8 cellular contexts compared by ENCODE assay signal in the genomic region with DNA sequence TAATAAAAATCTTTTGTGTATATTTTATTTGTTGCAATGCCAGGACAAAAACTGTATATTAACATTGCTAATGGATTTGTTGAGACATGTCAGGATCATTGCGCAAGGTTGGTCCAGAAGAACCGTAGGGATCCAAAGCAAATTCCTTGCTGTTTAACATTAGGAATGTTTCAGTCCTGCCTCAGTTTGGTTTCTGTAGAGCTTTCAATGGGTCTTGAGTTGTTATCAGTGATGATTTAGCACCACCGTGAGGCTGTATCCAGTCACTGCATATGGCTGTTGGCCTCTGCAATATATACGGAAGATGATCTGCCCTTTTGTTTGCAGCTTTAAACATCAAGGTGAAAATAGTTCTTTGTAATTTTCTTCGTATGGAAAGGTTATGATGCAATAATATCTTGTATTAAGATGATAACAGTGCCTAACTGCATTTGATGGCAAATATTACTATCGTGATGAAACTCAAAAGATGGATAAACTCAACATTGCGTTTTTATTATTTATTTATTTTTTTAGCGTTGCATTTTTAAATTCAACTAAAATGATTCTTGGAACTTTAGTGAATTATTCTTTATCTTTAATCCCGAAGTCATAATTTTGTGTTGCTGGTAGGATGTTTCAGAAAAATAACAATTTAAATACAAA.
DNase-seq lines count a peak whose midpoint lies in the region; ATAC-seq and TF ChIP-seq lines count a peak whose summit lies in the region.

No MANE protein-coding gene starts in this region.

- no peaks in the 10 kb centered on the region for H3K9me3 Mint-ChIP-seq in chondrocyte (ENCODE audit: low read depth)

- no peak overlapping the region for H3K27ac ChIP-seq in SJCRH30

- peak; percentile 89 for ATAC-seq in left colon

- peaks cover 17% of the 10 kb centered on the region for H3K4me1 Mint-ChIP-seq in chondrocyte (ENCODE audit: low read depth)

- in situ Hi-C loops in HAP-1 (cut with MboI; ENCODE audit: low sequenced_read_pairs) = no loop called here

- no peaks in the 10 kb centered on the region for H3K36me3 Mint-ChIP-seq in chondrocyte (ENCODE audit: low read depth)

- H3K4me3 Mint-ChIP-seq in chondrocyte (ENCODE audit: unreplicated experiment) = no peak overlapping the region

- no peaks in the 10 kb centered on the region for H3K27me3 Mint-ChIP-seq in chondrocyte (ENCODE audit: low read depth)

- intact Hi-C loops in left colon (cut with DNase I, micrococcal nuclease) = no loop called here

- peak; percentile 76 for TF ChIP-seq CTCF in GM06990 (IDR thresholded peaks at IDR 0.05; ENCODE audit: insufficient read depth, low read length, poor library complexity, severe bottlenecking)
- TF ChIP-seq CTCF in NB4 (IDR thresholded peaks at IDR 0.05; ENCODE audit: low read depth, low read length) = peak; percentile 84
- peak; percentile 97 for TF ChIP-seq CTCF in chondrocyte (IDR thresholded peaks at IDR 0.05)

- no peak for TF ChIP-seq POLR2A in NB4 (IDR thresholded peaks at IDR 0.05; ENCODE audit: extremely low read depth, insufficient read length)

- H3K9me3 ChIP-seq in HAP-1 = no peaks in the 10 kb centered on the region
- no peaks in the 10 kb centered on the region for H3K9me3 ChIP-seq in SJCRH30 (replicated peaks)

- no peak overlapping the region for H3K27ac Mint-ChIP-seq in chondrocyte (ENCODE audit: unreplicated experiment)

- H3K36me3 ChIP-seq in GM06990 (ENCODE audit: control insufficient read depth, insufficient read depth, low read length) (no peaks in the 10 kb centered on the region), HAP-1 (replicated peaks) (no peaks in the 10 kb centered on the region), SJCRH30 (no peaks in the 10 kb centered on the region)

- H3K27me3 ChIP-seq in GM06990 (replicated peaks; ENCODE audit: control insufficient read depth, insufficient read depth, low read length) = no peaks in the 10 kb centered on the region
- H3K27me3 ChIP-seq in HAP-1 (ENCODE audit: low read depth) = no peaks in the 10 kb centered on the region
- no peaks in the 10 kb centered on the region for H3K27me3 ChIP-seq in SJCRH30

- H3K4me3 ChIP-seq in GM06990 (replicated peaks; ENCODE audit: low read depth, low read length) = no peak overlapping the region
- no peak overlapping the region for H3K4me3 ChIP-seq in HAP-1
- H3K4me3 ChIP-seq in NB4 (ENCODE audit: low read depth, low read length) = no peak overlapping the region
- no peak overlapping the region for H3K4me3 ChIP-seq in SJCRH30

- no peak for DNase-seq in GM06990 (ENCODE audit: extremely low read depth, insufficient read length)
- DNase-seq in HAP-1 (ENCODE audit: low spot score in 2 of 2) = peak; percentile 76
- DNase-seq in NB4 (ENCODE audit: low read depth) = peak; percentile 63
- peak; percentile 58 to 89 for DNase-seq in SJCRH30
- DNase-seq in chondrocyte (ENCODE audit: low spot score) = no peak
- peak; percentile 28 to 39 for DNase-seq in left colon
- DNase-seq in stimulated activated CD4-positive, alpha-beta T cell treated with anti-CD3 and anti-CD28 coated beads, TNF-alpha, amount 100 ng/mL, for 24 hours (ENCODE audit: low read depth in 3 of 3) = peak in 2 of 3 experiments; percentile 2 to 9
- no peak for DNase-seq in activated CD8-positive, alpha-beta memory T cell treated with anti-CD3 and anti-CD28 coated beads for 24 hours

- H3K4me1 ChIP-seq in HAP-1 = peaks cover 13% of the 10 kb centered on the region
- H3K4me1 ChIP-seq in SJCRH30 = peaks cover 38% of the 10 kb centered on the region

Comparison
In these comparisons a context has a peak if more than half of its experiments do, and no peak if none do; other contexts are left out.
1. DNase-seq: peak in HAP-1 (2 of 2), NB4 (single experiment), SJCRH30 (2 of 2), left colon (2 of 2) and stimulated activated CD4-positive, alpha-beta T cell treated with anti-CD3 and anti-CD28 coated beads, TNF-alpha, amount 100 ng/mL, for 24 hours (2 of 3); none in GM06990 (single experiment), chondrocyte (single experiment) and activated CD8-positive, alpha-beta memory T cell treated with anti-CD3 and anti-CD28 coated beads for 24 hours (single experiment).
2. Peak in every context shown above with its lines, with median percentiles within 50 percentile points of each other: CTCF ChIP-seq.